Comparison of ENCODE assay signal across 14 cellular contexts in the genomic region with DNA sequence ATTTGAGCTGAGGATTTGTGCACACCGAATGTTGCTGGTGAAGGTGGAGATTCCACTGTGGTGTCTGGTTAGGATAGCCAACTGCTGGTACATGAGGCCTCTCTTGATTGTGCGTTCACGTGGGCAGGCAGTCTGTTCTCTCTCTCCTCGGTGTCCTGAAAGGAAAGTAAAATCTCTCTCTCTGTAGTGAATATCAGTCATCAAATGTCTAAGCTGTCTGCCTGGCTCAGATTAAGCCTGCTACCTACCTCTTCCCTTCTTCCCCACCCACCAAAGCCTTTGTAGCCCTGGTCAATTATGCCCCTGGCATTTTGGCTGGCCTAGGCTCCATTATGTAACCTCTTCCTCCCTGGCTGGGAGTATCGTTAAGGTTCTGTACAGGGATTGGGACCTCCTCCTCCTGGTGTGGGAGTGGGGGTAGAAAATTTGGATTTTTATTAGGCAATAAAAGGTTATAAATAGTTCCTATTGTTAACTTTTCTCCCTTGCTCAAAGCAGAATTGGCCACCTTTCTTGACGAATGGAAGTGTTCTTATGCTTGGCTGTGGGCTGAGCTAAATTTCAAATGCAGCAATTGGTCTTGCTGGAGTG.
A peak's percentile ranks its signal among the peaks of the same experiment; 100 is the strongest.
DNase-seq lines count a peak whose midpoint lies in the region; ATAC-seq, FAIRE-seq and TF ChIP-seq lines count a peak whose summit lies in the region.
"Had no signal": no experiment of that assay in that cellular context is flagged by ENCODE, and none has a peak within 500 bp of the region (broad histone marks: within the 10 kb centered on the region; RNA-seq: fewer than 3 reads in every experiment).

No MANE protein-coding gene starts in this region.

- H3K27me3 ChIP-seq in muscle layer of duodenum (ENCODE audit: low read depth, low read length) (no peaks in the 10 kb centered on the region), vagina (no peaks in the 10 kb centered on the region)

- H3K36me3 ChIP-seq in muscle layer of duodenum (ENCODE audit: control insufficient read depth in 1 of 2, insufficient read depth in 2 of 2, low read length in 2 of 2): no peaks in the 10 kb centered on the region
- H3K36me3 ChIP-seq in vagina: no peaks in the 10 kb centered on the region

- H3K27ac ChIP-seq in muscle layer of duodenum (ENCODE audit: low read length): peak overlapping the region; percentile 81
- peak overlapping the region; percentile 41 for H3K27ac ChIP-seq in vagina
- H3K27ac ChIP-seq: psoas muscle had no signal

- DNase-seq in Right ventricle myocardium inferior (ENCODE audit: missing footprints) (no peak), cardiac septum (ENCODE audit: low spot score) (no peak), erythroblast (lab: John Stamatoyannopoulos, UW) (peak; percentile 67 to 79), vagina (ENCODE audit: extremely low spot score in 2 of 2) (no peak), GM12892 (ENCODE audit: insufficient read length) (no peak), foreskin melanocyte (no peak)
- DNase-seq in stimulated activated CD4-positive, alpha-beta T cell treated with anti-CD3 and anti-CD28 coated beads, Interleukin-1b, Interleukin-23, amount 100 ng/mL, for 48 hours: no peak
- DNase-seq: ACHN; activated CD8-positive, alpha-beta T cell treated with anti-CD3 and anti-CD28 coated beads, Interleukin-2, amount 10 ng/mL, durations not matched to agents 7 days and 5 days; activated naive CD8-positive, alpha-beta T cell treated with anti-CD3 and anti-CD28 coated beads, Interleukin-2, amount 10 ng/mL, durations not matched to agents 7 days and 5 days; kidney glomerular epithelial cell; psoas muscle had no signal

- H3K4me3 ChIP-seq in muscle layer of duodenum (ENCODE audit: low read depth in 1 of 2, low read length in 2 of 2) (no peak overlapping the region), vagina (no peak overlapping the region)
- H3K4me3 ChIP-seq: psoas muscle had no signal

- TF ChIP-seq CTCF in vagina (IDR thresholded peaks at IDR 0.05): no peak

- H3K4me1 ChIP-seq in muscle layer of duodenum (ENCODE audit: control insufficient read depth in 1 of 2, insufficient read depth in 2 of 2, low read length in 2 of 2) (peaks cover 12 to 33% of the 10 kb centered on the region in 2 donors), vagina (peaks cover 51% of the 10 kb centered on the region)

- intact Hi-C loops in Right ventricle myocardium inferior (cut with DNase I) (loop anchor here (5.0 kb wide), 1 partner anchor 60 kb away; no protein-coding TSS in a partner anchor), cardiac septum (cut with DNase I) (loop anchor here (2.0 kb wide), 1 partner anchor 27 kb away; no protein-coding TSS in a partner anchor), vagina (cut with DNase I) (no loop called here)

- FAIRE-seq in GM12892 (lab: Jason Lieb, UNC): no peak
- FAIRE-seq: G401.6 had no signal

- ATAC-seq in Right ventricle myocardium inferior: peak; percentile 41
- ATAC-seq: activated CD8-positive, alpha-beta T cell treated with anti-CD3 and anti-CD28 coated beads, Interleukin-2, amount 10 ng/mL, durations not matched to agents 7 days and 5 days; psoas muscle had no signal

- peak; percentile 77 for TF ChIP-seq POLR2A in erythroblast (IDR thresholded peaks at IDR 0.05; ENCODE audit: low read length)
- no peak for TF ChIP-seq POLR2A in vagina (IDR thresholded peaks at IDR 0.05)
- no peak for TF ChIP-seq POLR2A in GM12892 (IDR thresholded peaks at IDR 0.05; ENCODE audit: low read depth, low read length)

- H3K9me3 ChIP-seq in muscle layer of duodenum (ENCODE audit: control insufficient read depth in 1 of 2, low read length in 2 of 2) (no peaks in the 10 kb centered on the region), vagina (no peaks in the 10 kb centered on the region)
- H3K9me3 ChIP-seq: psoas muscle had no signal

Comparison
In these comparisons a context has a peak if more than half of its experiments do, and no peak if none do; other contexts are left out.
1. DNase-seq: peak in erythroblast (2 of 2); none in Right ventricle myocardium inferior (single experiment), cardiac septum (single experiment), vagina (0 of 2), stimulated activated CD4-positive, alpha-beta T cell treated with anti-CD3 and anti-CD28 coated beads, Interleukin-1b, Interleukin-23, amount 100 ng/mL, for 48 hours (single experiment), GM12892 (single experiment) and foreskin melanocyte (single experiment).